Comparison of ENCODE assay signal across 8 cellular contexts in the genomic region with DNA sequence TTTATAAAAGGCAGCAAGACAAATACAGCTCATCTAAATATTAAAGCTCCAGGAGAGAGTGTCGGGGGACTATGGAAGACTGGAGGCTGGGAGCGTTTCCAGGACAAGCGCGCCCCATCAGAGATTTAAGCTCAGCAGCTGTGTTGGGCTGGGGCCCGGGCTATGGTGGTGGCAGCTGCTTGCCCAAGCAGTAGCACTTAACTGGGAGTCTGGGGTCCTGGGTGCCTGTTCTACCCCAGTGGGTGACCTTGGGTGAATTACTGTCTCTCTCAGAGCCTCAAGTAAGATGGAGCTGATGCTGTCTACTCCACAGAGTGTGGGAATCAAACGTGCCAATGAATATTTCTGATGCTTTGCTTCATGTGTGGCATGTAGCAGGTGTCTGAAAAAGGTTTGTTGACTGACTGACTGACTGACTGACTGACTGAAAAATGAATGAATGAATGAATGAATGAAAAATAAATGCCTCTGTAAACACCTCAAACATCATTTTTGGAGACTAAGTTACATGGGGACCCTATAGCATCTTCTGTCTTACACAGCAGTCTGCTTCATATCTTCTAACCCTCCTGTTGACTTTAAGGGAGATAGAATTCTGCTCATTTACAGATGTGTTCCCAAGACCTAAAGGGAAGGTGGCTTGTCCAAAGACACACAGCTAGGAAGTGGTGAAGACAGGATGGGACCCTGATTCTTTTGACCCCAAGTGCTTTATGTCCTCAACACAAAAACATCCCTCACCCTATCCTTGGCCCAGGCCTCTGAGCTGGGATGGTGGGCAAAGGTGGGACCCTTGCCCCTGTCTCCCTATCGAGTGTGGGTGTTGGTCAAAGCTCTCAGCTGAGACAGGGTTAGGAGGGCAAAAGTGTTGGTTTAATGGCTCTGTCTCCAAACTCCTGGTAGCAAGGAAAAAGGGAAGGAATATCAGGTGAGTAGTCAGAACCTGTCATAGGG.
DNase-seq lines count a peak whose midpoint lies in the region; ATAC-seq and TF ChIP-seq lines count a peak whose summit lies in the region.

No MANE protein-coding gene starts in this region.

- POLR2A ChIA-PET in activated CD4-positive, alpha-beta memory T cell treated with anti-CD3 and anti-CD28 coated beads for 36 hours (lab: Charles Lee) = no interaction called here
- POLR2A ChIA-PET in activated CD4-positive, alpha-beta memory T cell treated with anti-CD3 and anti-CD28 coated beads, Interleukin-2, amount 10 ng/mL, durations not matched to agents 7 days and 5 days (lab: Charles Lee) = interaction anchor here (0.9 to 1.9 kb wide), 12 partner anchors 9 to 268 kb away, joined by 3 to 21 read pairs (median 4); no protein-coding TSS in a partner anchor

- H3K27ac ChIP-seq in RWPE2 (ENCODE audit: poor library complexity, severe bottlenecking) (peak overlapping the region; percentile 21), esophagus squamous epithelium (peak overlapping the region in 3 of 4 donors; percentile 55 to 79 (median 59))

- no peak for TF ChIP-seq CTCF in RWPE2 (IDR thresholded peaks at IDR 0.05; ENCODE audit: poor library complexity, severe bottlenecking)
- no peak for TF ChIP-seq CTCF in esophagus squamous epithelium (IDR thresholded peaks at IDR 0.05)
- no peak for TF ChIP-seq CTCF in GM20000 (IDR thresholded peaks at IDR 0.05; ENCODE audit: extremely low read depth, missing control alignments)

- no peak overlapping the region for H3K4me3 ChIP-seq in RWPE2 (ENCODE audit: severe bottlenecking)
- H3K4me3 ChIP-seq in esophagus squamous epithelium = peak overlapping the region in 1 of 4 donors; percentile 6

- ATAC-seq in RWPE2 (ENCODE audit: low read depth) = no peak
- no peak for ATAC-seq in stimulated activated effector memory CD8-positive, alpha-beta T cell treated with anti-CD3 and anti-CD28 coated beads, Interleukin-12 subunit alpha, Interleukin-12 subunit beta, amount 100 ng/mL, for 72 hours
- no peak for ATAC-seq in GM18907 (IDR thresholded peaks at IDR 0.05; ENCODE audit: unreplicated experiment)
- no peak for ATAC-seq in HG03565 (IDR thresholded peaks at IDR 0.05; ENCODE audit: unreplicated experiment)

- 61 to 68% methylated on average over 3 to 7 of the region's 7 CpGs for WGBS in esophagus squamous epithelium, 2 donors

- H3K27me3 ChIP-seq in RWPE2 (ENCODE audit: insufficient read depth, poor library complexity, severe bottlenecking) = no peaks in the 10 kb centered on the region
- peaks cover 0 to 12% (median 0%) of the 10 kb centered on the region in 4 donors for H3K27me3 ChIP-seq in esophagus squamous epithelium

- peaks cover 29% of the 10 kb centered on the region for H3K4me1 Mint-ChIP-seq in activated CD4-positive, alpha-beta memory T cell treated with anti-CD3 and anti-CD28 coated beads for 36 hours (ENCODE audit: low read depth)
- H3K4me1 Mint-ChIP-seq in activated CD4-positive, alpha-beta memory T cell treated with anti-CD3 and anti-CD28 coated beads, Interleukin-2, amount 10 ng/mL, durations not matched to agents 7 days and 5 days = peaks cover 25% of the 10 kb centered on the region
- peaks cover 32% of the 10 kb centered on the region for H3K4me1 Mint-ChIP-seq in stimulated activated effector memory CD8-positive, alpha-beta T cell treated with anti-CD3 and anti-CD28 coated beads, Interleukin-12 subunit alpha, Interleukin-12 subunit beta, amount 100 ng/mL, for 72 hours

- H3K9me3 ChIP-seq in RWPE2 (ENCODE audit: severe bottlenecking) (no peaks in the 10 kb centered on the region), esophagus squamous epithelium (no peaks in the 10 kb centered on the region)

- H3K36me3 ChIP-seq in RWPE2 (ENCODE audit: low read depth) (no peaks in the 10 kb centered on the region), esophagus squamous epithelium (no peaks in the 10 kb centered on the region)

- H3K4me3 Mint-ChIP-seq in activated CD4-positive, alpha-beta memory T cell treated with anti-CD3 and anti-CD28 coated beads for 36 hours = no peak overlapping the region
- H3K4me3 Mint-ChIP-seq in activated CD4-positive, alpha-beta memory T cell treated with anti-CD3 and anti-CD28 coated beads, Interleukin-2, amount 10 ng/mL, durations not matched to agents 7 days and 5 days = no peak overlapping the region
- H3K4me3 Mint-ChIP-seq in stimulated activated effector memory CD8-positive, alpha-beta T cell treated with anti-CD3 and anti-CD28 coated beads, Interleukin-12 subunit alpha, Interleukin-12 subunit beta, amount 100 ng/mL, for 72 hours = peak overlapping the region; percentile 34

- H3K4me1 ChIP-seq in RWPE2 (ENCODE audit: insufficient read depth, poor library complexity, severe bottlenecking) (peaks cover 20% of the 10 kb centered on the region), esophagus squamous epithelium (peaks cover 0 to 53% (median 19%) of the 10 kb centered on the region in 3 donors)

- no peaks in the 10 kb centered on the region for H3K9me3 Mint-ChIP-seq in activated CD4-positive, alpha-beta memory T cell treated with anti-CD3 and anti-CD28 coated beads for 36 hours
- H3K9me3 Mint-ChIP-seq in activated CD4-positive, alpha-beta memory T cell treated with anti-CD3 and anti-CD28 coated beads, Interleukin-2, amount 10 ng/mL, durations not matched to agents 7 days and 5 days = no peaks in the 10 kb centered on the region
- H3K9me3 Mint-ChIP-seq in stimulated activated effector memory CD8-positive, alpha-beta T cell treated with anti-CD3 and anti-CD28 coated beads, Interleukin-12 subunit alpha, Interleukin-12 subunit beta, amount 100 ng/mL, for 72 hours = no peaks in the 10 kb centered on the region

- no peaks in the 10 kb centered on the region for H3K36me3 Mint-ChIP-seq in activated CD4-positive, alpha-beta memory T cell treated with anti-CD3 and anti-CD28 coated beads for 36 hours
- no peaks in the 10 kb centered on the region for H3K36me3 Mint-ChIP-seq in activated CD4-positive, alpha-beta memory T cell treated with anti-CD3 and anti-CD28 coated beads, Interleukin-2, amount 10 ng/mL, durations not matched to agents 7 days and 5 days (ENCODE audit: low read depth)
- H3K36me3 Mint-ChIP-seq in stimulated activated effector memory CD8-positive, alpha-beta T cell treated with anti-CD3 and anti-CD28 coated beads, Interleukin-12 subunit alpha, Interleukin-12 subunit beta, amount 100 ng/mL, for 72 hours = peaks cover 5% of the 10 kb centered on the region

- intact Hi-C loops in activated CD4-positive, alpha-beta memory T cell treated with anti-CD3 and anti-CD28 coated beads for 36 hours (cut with micrococcal nuclease) = loop anchor here (1.0 to 2.0 kb wide), 2 partner anchors 10 to 16 kb away; no protein-coding TSS in a partner anchor
- intact Hi-C loops in esophagus squamous epithelium (cut with DNase I) = no loop called here

- peaks cover 24% of the 10 kb centered on the region for H3K27me3 Mint-ChIP-seq in activated CD4-positive, alpha-beta memory T cell treated with anti-CD3 and anti-CD28 coated beads for 36 hours
- H3K27me3 Mint-ChIP-seq in activated CD4-positive, alpha-beta memory T cell treated with anti-CD3 and anti-CD28 coated beads, Interleukin-2, amount 10 ng/mL, durations not matched to agents 7 days and 5 days = peaks cover 86% of the 10 kb centered on the region

- peak overlapping the region; percentile 49 for H3K27ac Mint-ChIP-seq in activated CD4-positive, alpha-beta memory T cell treated with anti-CD3 and anti-CD28 coated beads for 36 hours
- no peak overlapping the region for H3K27ac Mint-ChIP-seq in activated CD4-positive, alpha-beta memory T cell treated with anti-CD3 and anti-CD28 coated beads, Interleukin-2, amount 10 ng/mL, durations not matched to agents 7 days and 5 days
- H3K27ac Mint-ChIP-seq in stimulated activated effector memory CD8-positive, alpha-beta T cell treated with anti-CD3 and anti-CD28 coated beads, Interleukin-12 subunit alpha, Interleukin-12 subunit beta, amount 100 ng/mL, for 72 hours = peak overlapping the region; percentile 24

- no peak for TF ChIP-seq POLR2A in esophagus squamous epithelium (IDR thresholded peaks at IDR 0.05)

- no peak for DNase-seq in activated CD4-positive, alpha-beta memory T cell treated with anti-CD3 and anti-CD28 coated beads for 36 hours
- DNase-seq in activated CD4-positive, alpha-beta memory T cell treated with anti-CD3 and anti-CD28 coated beads, Interleukin-2, amount 10 ng/mL, durations not matched to agents 7 days and 5 days = no peak
- DNase-seq in RWPE2 (ENCODE audit: low spot score) (peak; percentile 71), esophagus squamous epithelium (lab: John Stamatoyannopoulos, UW) (no peak), GM20000 (ENCODE audit: low spot score) (no peak)
- no peak for DNase-seq in stimulated activated effector memory CD8-positive, alpha-beta T cell treated with anti-CD3 and anti-CD28 coated beads, Interleukin-12 subunit alpha, Interleukin-12 subunit beta, amount 100 ng/mL, for 72 hours (ENCODE audit: low spot score in 2 of 2)

- CTCF ChIA-PET in activated CD4-positive, alpha-beta memory T cell treated with anti-CD3 and anti-CD28 coated beads for 36 hours (lab: Charles Lee) = interaction anchor here (0.9 kb wide), 1 partner anchor 35 kb away, joined by 4 read pairs; no protein-coding TSS in a partner anchor
- CTCF ChIA-PET in activated CD4-positive, alpha-beta memory T cell treated with anti-CD3 and anti-CD28 coated beads, Interleukin-2, amount 10 ng/mL, durations not matched to agents 7 days and 5 days (lab: Charles Lee) = interaction anchor here (0.9 to 1.9 kb wide), 6 partner anchors 37 to 269 kb away, joined by 3 to 12 read pairs (median 4); no protein-coding TSS in a partner anchor
